In the genomic region with DNA sequence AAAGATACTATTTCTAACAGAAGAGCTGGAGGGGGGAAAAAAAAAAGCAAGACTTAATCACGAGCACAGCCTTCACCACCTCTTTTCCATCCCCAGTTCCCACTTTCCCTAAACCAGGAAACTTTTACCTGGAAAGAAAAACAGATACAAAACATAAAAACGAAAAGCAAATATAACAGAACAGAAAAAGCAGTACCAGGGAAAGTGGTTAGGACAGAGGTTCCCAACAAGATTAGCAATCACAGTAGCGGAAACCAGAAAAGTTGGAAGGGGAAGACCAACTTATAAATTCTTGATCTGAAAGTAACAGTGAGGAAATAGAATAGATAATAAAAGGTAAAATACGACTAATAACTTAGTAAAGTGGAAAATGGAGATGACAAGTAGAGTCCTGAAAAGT, we compare ENCODE assay signal across 8 cellular contexts. TPM values are rescaled to one million over a fixed set of nuclear protein-coding genes. Genes with fewer than 3 reads are reported as not detected.
DNase-seq lines count a peak whose midpoint lies in the region; ATAC-seq, FAIRE-seq and TF ChIP-seq lines count a peak whose summit lies in the region.

No MANE protein-coding gene starts in this region.

- no peaks in the 10 kb centered on the region for H3K9me2 ChIP-seq in HCT116 (ENCODE audit: insufficient read depth)

- RAD21 ChIA-PET in HCT116 (lab: Charles Lee; ENCODE audit: low non-redundant PET in 1 of 2, low total read pairs in 2 of 2, uncharacterized antibody in 2 of 2, unreplicated experiment in 2 of 2): interaction anchor here in 1 of 2 experiments (1.7 kb wide), 1 partner anchor 58 kb away, joined by 5 read pairs; no protein-coding TSS in a partner anchor

- no peaks in the 10 kb centered on the region for H3K9me3 Mint-ChIP-seq in activated CD8-positive, alpha-beta T cell treated with anti-CD3 and anti-CD28 coated beads for 36 hours

- no peak for TF ChIP-seq POLR2A in HCT116 (IDR thresholded peaks at IDR 0.05; ENCODE audit: borderline replicate concordance, extremely low read depth, insufficient read depth, insufficient read length)

- H3K4me1 ChIP-seq in HCT116 (ENCODE audit: control insufficient read depth in 1 of 2, insufficient read depth in 2 of 2, low read length in 2 of 2): peaks cover 14 to 26% of the 10 kb centered on the region in 2 experiments
- no peaks in the 10 kb centered on the region; the same call in 1 of the 2 replicates for H3K4me1 ChIP-seq in iPS DF 6.9 (ENCODE audit: control insufficient read depth, insufficient read depth, low read length)
- H3K4me1 ChIP-seq in small intestine (ENCODE audit: control insufficient read depth in 2 of 2, insufficient read depth in 1 of 2, low read depth in 1 of 2, low read length in 1 of 2): peaks cover 0 to 4% of the 10 kb centered on the region in 2 donors

- peak overlapping the region; percentile 85 for H3K4me2 ChIP-seq in HCT116 (ENCODE audit: low read length)

- H3K36me3 ChIP-seq in HCT116 (ENCODE audit: control insufficient read depth in 1 of 2, insufficient read depth in 2 of 2, low read length in 2 of 2) (peaks cover 44 to 47% of the 10 kb centered on the region in 2 experiments), iPS DF 6.9 (ENCODE audit: control insufficient read depth, insufficient read depth, low read length) (peaks cover 37% of the 10 kb centered on the region; the same call in 1 of the 2 replicates), small intestine (ENCODE audit: control insufficient read depth in 2 of 2, insufficient read depth in 2 of 2, low read length in 2 of 2) (peaks cover 16 to 19% of the 10 kb centered on the region in 2 donors)

- no peak for DNase-seq in HCT116 (ENCODE audit: low read depth, low spot score)
- DNase-seq in activated CD8-positive, alpha-beta T cell treated with anti-CD3 and anti-CD28 coated beads for 36 hours: no peak
- DNase-seq in iPS DF 6.9 (ENCODE audit: low read depth, low spot score): no peak
- no peak for DNase-seq in small intestine
- DNase-seq in NCI-H128 (lab: John Stamatoyannopoulos, UW; ENCODE audit: unreplicated experiment): no peak
- DNase-seq in stimulated activated naive CD4-positive, alpha-beta T cell (lab: John Stamatoyannopoulos, UW): no peak
- DNase-seq in SW480 (ENCODE audit: low spot score): no peak

- H3K9me3 ChIP-seq in HCT116 (ENCODE audit: control insufficient read depth in 1 of 2, insufficient read depth in 1 of 2, low read depth in 1 of 2, low read length in 2 of 2) (no peaks in the 10 kb centered on the region), iPS DF 6.9 (ENCODE audit: control insufficient read depth, insufficient read depth, low read length) (no peaks in the 10 kb centered on the region), small intestine (ENCODE audit: control insufficient read depth, low read depth) (no peaks in the 10 kb centered on the region)

- H3K27me3 Mint-ChIP-seq in activated CD8-positive, alpha-beta T cell treated with anti-CD3 and anti-CD28 coated beads for 36 hours: no peaks in the 10 kb centered on the region

- H3K27ac ChIP-seq in HCT116 (ENCODE audit: low read depth, low read length) (peak overlapping the region; percentile 96), iPS DF 6.9 (ENCODE audit: low read length) (no peak overlapping the region), small intestine (ENCODE audit: low read depth in 1 of 2, low read length in 1 of 2) (peak overlapping the region; percentile 92 to 94)

- H3K4me3 ChIP-seq in HCT116 (replicated peaks in 1 of 2; ENCODE audit: low read depth in 1 of 2, low read length in 2 of 2) (peak overlapping the region; percentile 85 to 98), iPS DF 6.9 (ENCODE audit: low read length) (peak overlapping the region; percentile 84; the same call in 1 of the 2 replicates), small intestine (ENCODE audit: low read depth in 1 of 2, low read length in 2 of 2) (peak overlapping the region; percentile 37 to 86)

- H3K4me3 Mint-ChIP-seq in activated CD8-positive, alpha-beta T cell treated with anti-CD3 and anti-CD28 coated beads for 36 hours: peak overlapping the region; percentile 81

- H2AFZ ChIP-seq in HCT116 (ENCODE audit: low read depth, low read length, poor library complexity, severe bottlenecking): no peak overlapping the region

- no peak for FAIRE-seq in small intestine (lab: Jason Lieb, UNC)

- peak overlapping the region; percentile 97 for H3K9ac ChIP-seq in HCT116 (ENCODE audit: low read length)

- intact Hi-C loops in HCT116 (cut with micrococcal nuclease): loop anchor here (10.0 kb wide), 1 partner anchor 294 kb away; no protein-coding TSS in a partner anchor
- intact Hi-C loops in activated CD8-positive, alpha-beta T cell treated with anti-CD3 and anti-CD28 coated beads for 36 hours (cut with micrococcal nuclease): loop anchor here (2.0 to 10.0 kb wide), 3 partner anchors 48 to 194 kb away; partner anchors contain the start of genes C6orf47, CLIC1, CSNK2B and GPANK1

- TF ChIP-seq RAD21 in HCT116 (IDR thresholded peaks at IDR 0.05; ENCODE audit: low read depth): no peak

- CTCF ChIA-PET in HCT116 (lab: Charles Lee): interaction anchor here (1.3 kb wide), 1 partner anchor 58 kb away, joined by 8 read pairs; no protein-coding TSS in a partner anchor
- CTCF ChIA-PET in activated CD8-positive, alpha-beta T cell treated with anti-CD3 and anti-CD28 coated beads for 36 hours (lab: Charles Lee): interaction anchor here (1.2 to 56.2 kb wide), 6 partner anchors 10 to 82 kb away, joined by 5 to 2542 read pairs (median 12); partner anchors contain the start of genes LST1, LTB, NCR3 and TNF

- H3K4me1 Mint-ChIP-seq in activated CD8-positive, alpha-beta T cell treated with anti-CD3 and anti-CD28 coated beads for 36 hours (ENCODE audit: low read depth): peaks cover 43% of the 10 kb centered on the region

- H3K27me3 ChIP-seq in HCT116 (ENCODE audit: insufficient read depth, low read length) (no peaks in the 10 kb centered on the region), iPS DF 6.9 (ENCODE audit: control insufficient read depth, insufficient read depth, low read length) (no peaks in the 10 kb centered on the region), small intestine (ENCODE audit: control insufficient read depth in 2 of 2, insufficient read depth in 2 of 2, low read length in 2 of 2) (no peaks in the 10 kb centered on the region)

- peaks cover 53% of the 10 kb centered on the region for H3K36me3 Mint-ChIP-seq in activated CD8-positive, alpha-beta T cell treated with anti-CD3 and anti-CD28 coated beads for 36 hours (ENCODE audit: low read depth)

- peaks cover 32% of the 10 kb centered on the region; the same call in 1 of the 2 replicates for H4K20me1 ChIP-seq in HCT116 (ENCODE audit: insufficient read depth)

- peak overlapping the region; percentile 95 for H3K27ac Mint-ChIP-seq in activated CD8-positive, alpha-beta T cell treated with anti-CD3 and anti-CD28 coated beads for 36 hours

- TF ChIP-seq CTCF in HCT116 (IDR thresholded peaks at IDR 0.05 in 2 of 3, conservative IDR thresholded peaks at IDR 0.05 in 1 of 3; ENCODE audit: borderline replicate concordance in 1 of 3, insufficient read depth in 1 of 3, low read depth in 2 of 3, low read length in 2 of 3): no peak
- TF ChIP-seq CTCF in activated CD8-positive, alpha-beta T cell treated with anti-CD3 and anti-CD28 coated beads for 36 hours (IDR thresholded peaks at IDR 0.05): no peak

- POLR2A ChIA-PET in HCT116 (lab: Charles Lee): interaction anchor here (0.7 to 2.1 kb wide), 7 partner anchors 11 to 1666 kb away, joined by 3 to 10 read pairs (median 5); no protein-coding TSS in a partner anchor
- POLR2A ChIA-PET in activated CD8-positive, alpha-beta T cell treated with anti-CD3 and anti-CD28 coated beads for 36 hours (lab: Charles Lee): interaction anchor here (0.8 to 6.0 kb wide), 24 partner anchors 9 to 1313 kb away, joined by 3 to 97 read pairs (median 6); partner anchors contain the start of genes C6orf47, DXO, GPANK1 and LSM2

- ATAC-seq in HCT116 (no peak), HG03045 (IDR thresholded peaks at IDR 0.05; ENCODE audit: unreplicated experiment) (no peak)
- ATAC-seq in activated CD8-positive, alpha-beta T cell treated with anti-CD3 and anti-CD28 coated beads for 36 hours: no peak

- no CpG with 5 or more reads among the region's 4 CpGs for WGBS in iPS DF 6.9 (ENCODE audit: insufficient coverage, insufficient read length)
- 4 to 8% (median 6%) methylated on average over 4 of the region's 4 CpGs for WGBS in small intestine, 3 donors

- no TSS peak for BruUV-seq in HCT116 (replicated peaks; lab: Mats Ljungman, UMichigan)

- H3K79me2 ChIP-seq in HCT116 (ENCODE audit: insufficient read depth, low read length): peaks cover 69% of the 10 kb centered on the region

TF ChIP-seq in HCT116, 20 proteins besides CTCF, POLR2A, EP300 and RAD21 (continues in another document):
- TF ChIP-seq SP1 (IDR thresholded peaks at IDR 0.05; ENCODE audit: low read depth) (no peak), YY1 (IDR thresholded peaks at IDR 0.05; ENCODE audit: extremely low read depth, insufficient replicate concordance, low read depth, low read length) (no peak), FOSL1 (IDR thresholded peaks at IDR 0.05; ENCODE audit: low read depth) (no peak)

RNA-seq across cellular contexts. Expression of gene DDX39B, which starts 1.2 kb away (rescaled TPM):
- total RNA-seq in HCT116 (2021; ENCODE audit: unreplicated experiment): 545 TPM
- 505 and 511 TPM in 2 replicates for polyA plus RNA-seq in HCT116 (2012)
- 100 to 1,000 TPM; 568 to 572 TPM for total RNA-seq in activated CD8-positive, alpha-beta T cell treated with anti-CD3 and anti-CD28 coated beads for 36 hours
- 100 to 1,000 TPM; 307 to 406 (median 311) TPM for polyA plus RNA-seq in small intestine

RNA-seq across cellular contexts. Expression of gene ATP6V1G2, which starts 5.8 kb away (rescaled TPM):
- total RNA-seq in HCT116 (2021; ENCODE audit: unreplicated experiment): 1.8 TPM
- polyA plus RNA-seq in HCT116 (2012): 1.5 and 1.7 TPM in 2 replicates
- 1 to 10 TPM in 1 of 2 experiments, under 1 TPM in 1; 0.86 to 1.1 TPM for total RNA-seq in activated CD8-positive, alpha-beta T cell treated with anti-CD3 and anti-CD28 coated beads for 36 hours
- 1 to 10 TPM in 2 of 3 donors, under 1 TPM in 1; 0.81 to 6.3 (median 2.0) TPM for polyA plus RNA-seq in small intestine

RNA-seq across cellular contexts. Expression of gene NFKBIL1, which starts 6.8 kb away (rescaled TPM):
- total RNA-seq in HCT116 (2021; ENCODE audit: unreplicated experiment): 26.6 TPM
- 25.2 and 30.4 TPM in 2 replicates for polyA plus RNA-seq in HCT116 (2012)
- 10 to 100 TPM; 11.3 to 13.0 TPM for total RNA-seq in activated CD8-positive, alpha-beta T cell treated with anti-CD3 and anti-CD28 coated beads for 36 hours
- 10 to 100 TPM; 28.9 to 47.3 (median 34.7) TPM for polyA plus RNA-seq in small intestine

RNA-seq across cellular contexts. Expression of gene MCCD1, which starts 11.9 kb away (rescaled TPM):
- total RNA-seq in HCT116 (2021; ENCODE audit: unreplicated experiment): not detected
- polyA plus RNA-seq in HCT116 (2012): 0.06 TPM in 1 of 2 replicates, not detected in the other
- total RNA-seq in activated CD8-positive, alpha-beta T cell treated with anti-CD3 and anti-CD28 coated beads for 36 hours: not detected
- not detected for polyA plus RNA-seq in small intestine

RNA-seq across cellular contexts. Expression of gene LTA, which starts 31.4 kb away (rescaled TPM):
- 1.1 TPM for total RNA-seq in HCT116 (2021; ENCODE audit: unreplicated experiment)
- 0.09 TPM in 1 of 2 replicates, not detected in the other for polyA plus RNA-seq in HCT116 (2012)
- total RNA-seq in activated CD8-positive, alpha-beta T cell treated with anti-CD3 and anti-CD28 coated beads for 36 hours: 100 to 1,000 TPM; 713 to 724 TPM
- polyA plus RNA-seq in small intestine: under 1 TPM in 1 of 3 donors, not detected in 2; 0.24 TPM
